ENCODE assay signal across 8 cellular contexts in genomic region chr6:155174576-155175174, GRCh38.
DNase-seq lines count a peak whose midpoint lies in the region; ATAC-seq and TF ChIP-seq lines count a peak whose summit lies in the region.

No MANE protein-coding gene starts in this region.

- peak; percentile 80 for TF ChIP-seq CTCF in VCaP (conservative IDR thresholded peaks at IDR 0.05)

- ATAC-seq in GM19397 (IDR thresholded peaks at IDR 0.05; ENCODE audit: unreplicated experiment) (peak; percentile 51), HG03432 (IDR thresholded peaks at IDR 0.05; ENCODE audit: unreplicated experiment) (peak; percentile 44)

- H3K27ac ChIP-seq in VCaP = no peak overlapping the region
- H3K27ac ChIP-seq in caudate nucleus (ENCODE audit: low read depth, low read length) = no peak overlapping the region

- DNase-seq in COLO668 (lab: John Stamatoyannopoulos, UW; ENCODE audit: unreplicated experiment) (peak; percentile 42), NCI-H2227 (lab: John Stamatoyannopoulos, UW; ENCODE audit: unreplicated experiment) (peak; percentile 84), caudate nucleus (lab: John Stamatoyannopoulos, UW) (peak in 48 of 61 donors; percentile 6 to 87 (median 40)), kidney glomerular epithelial cell (lab: John Stamatoyannopoulos, UW) (peak; percentile 87)
- DNase-seq in stimulated activated CD8-positive, alpha-beta memory T cell treated with anti-CD3 and anti-CD28 coated beads, Interleukin-15, amount 100 ng/mL, for 1 hour (ENCODE audit: low read depth) = peak; percentile 17

Comparison
In these comparisons a context has a peak if more than half of its experiments do, and no peak if none do; other contexts are left out.
1. DNase-seq: peak in every context shown above with its lines; median percentile 87 in kidney glomerular epithelial cell; 84 in NCI-H2227; 42 in COLO668; 40 in caudate nucleus; 17 in stimulated activated CD8-positive, alpha-beta memory T cell treated with anti-CD3 and anti-CD28 coated beads, Interleukin-15, amount 100 ng/mL, for 1 hour.